ENCODE assay signal across 24 cellular contexts in the genomic region with DNA sequence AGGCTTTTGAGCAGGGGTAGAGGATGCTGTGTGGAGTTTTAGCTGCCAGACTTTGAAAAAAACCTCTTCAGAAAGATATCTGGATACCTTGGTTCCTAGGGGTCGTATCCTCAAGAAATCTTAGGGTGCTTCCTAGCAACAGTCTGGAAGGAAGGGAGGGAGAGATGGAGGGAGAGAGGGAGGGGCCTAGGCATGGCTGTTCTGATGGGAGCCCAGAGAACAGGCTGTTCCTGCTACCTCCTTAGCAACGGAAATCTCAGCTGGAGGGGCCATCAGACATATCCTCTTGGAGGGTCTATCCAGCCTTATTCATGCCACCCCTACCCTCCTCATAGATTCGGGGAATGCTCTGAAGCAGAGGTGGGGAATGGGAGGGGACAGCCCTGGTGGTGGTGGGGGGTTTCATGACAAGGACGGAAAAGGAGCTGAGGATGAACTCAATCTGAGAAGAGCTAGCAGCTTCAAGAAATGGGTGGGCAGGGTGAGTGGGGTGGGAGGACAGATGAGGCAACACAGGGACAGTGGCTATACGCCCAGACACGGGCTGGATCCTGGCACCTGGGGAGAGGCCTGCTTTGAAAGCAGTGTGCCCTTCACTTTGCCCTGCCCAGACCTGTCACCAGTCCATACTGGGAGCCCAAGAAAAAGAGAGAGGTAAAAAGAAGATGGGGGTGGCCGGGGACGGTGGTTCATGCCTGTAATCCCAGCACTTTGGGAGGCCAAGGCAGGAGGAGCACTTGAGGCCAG. TPM values are rescaled to one million over a fixed set of nuclear protein-coding genes. Genes with fewer than 3 reads are reported as not detected.
DNase-seq lines count a peak whose midpoint lies in the region; ATAC-seq and TF ChIP-seq lines count a peak whose summit lies in the region.
"Had no signal": no experiment of that assay in that cellular context is flagged by ENCODE, and none has a peak within 500 bp of the region (broad histone marks: within the 10 kb centered on the region; RNA-seq: fewer than 3 reads in every experiment).

No MANE protein-coding gene starts in this region.

- H3K4me3 ChIP-seq in muscle layer of colon (ENCODE audit: low read depth in 1 of 2, low read length in 2 of 2) (no peak overlapping the region), suprapubic skin (no peak overlapping the region)
- H3K4me3 ChIP-seq: BLaER1 treated with 17β-estradiol and CSF1 and Interleukin-3, amounts not matched to agents 10 nM and 100 nM had no signal

- H3K4me1 ChIP-seq in muscle layer of colon (ENCODE audit: insufficient read depth, low read length) (peaks cover 35% of the 10 kb centered on the region), suprapubic skin (peaks cover 48% of the 10 kb centered on the region)

- TF ChIP-seq EP300 in suprapubic skin (IDR thresholded peaks at IDR 0.05), result no peak

- H3K27ac ChIP-seq in angular gyrus (ENCODE audit: low read depth, low read length) (peak overlapping the region; percentile 53), muscle layer of colon (ENCODE audit: low read depth, low read length) (peak overlapping the region; percentile 33), suprapubic skin (peak overlapping the region; percentile 52)
- H3K27ac ChIP-seq: BLaER1 treated with 17β-estradiol and CSF1 and Interleukin-3, amounts not matched to agents 10 nM and 100 nM; HL-60; WERI-Rb-1 had no signal

- H3K27me3 ChIP-seq in muscle layer of colon (ENCODE audit: control insufficient read depth in 1 of 2, insufficient read depth in 2 of 2, low read length in 2 of 2) (no peaks in the 10 kb centered on the region), suprapubic skin (no peaks in the 10 kb centered on the region)

- no peak for TF ChIP-seq CTCF in suprapubic skin (IDR thresholded peaks at IDR 0.05)

- CTCF ChIA-PET in HEK293T (lab: Yijun Ruan, JAX), result interaction anchor here (2.3 kb wide), 1 partner anchor 25 kb away, joined by 5 read pairs; no protein-coding TSS in a partner anchor

- no peaks in the 10 kb centered on the region for H3K36me3 ChIP-seq in muscle layer of colon (ENCODE audit: insufficient read depth, low read length)
- H3K36me3 ChIP-seq in suprapubic skin, result no peaks in the 10 kb centered on the region
- H3K36me3 ChIP-seq: BLaER1 treated with 17β-estradiol and CSF1 and Interleukin-3, amounts not matched to agents 10 nM and 100 nM; WERI-Rb-1 had no signal

- ATAC-seq in left lobe of liver, result no peak
- no peak for ATAC-seq in GM19463 (IDR thresholded peaks at IDR 0.05; ENCODE audit: unreplicated experiment)
- ATAC-seq: activated naive CD8-positive, alpha-beta T cell treated with anti-CD3 and anti-CD28 coated beads, Interleukin-2, amount 50 U/mL, for 24 hours had no signal

- no peak for TF ChIP-seq POLR2A in suprapubic skin (IDR thresholded peaks at IDR 0.05)

- H3K9me3 ChIP-seq in muscle layer of colon (ENCODE audit: low read length) (no peaks in the 10 kb centered on the region), suprapubic skin (no peaks in the 10 kb centered on the region)
- H3K9me3 ChIP-seq: BLaER1 treated with 17β-estradiol and CSF1 and Interleukin-3, amounts not matched to agents 10 nM and 100 nM had no signal

- DNase-seq in G401 (ENCODE audit: low spot score), result peak; percentile 53
- no peak for DNase-seq in suprapubic skin (ENCODE audit: low spot score in 2 of 2)
- no peak for DNase-seq in DMS114 treated with DMSO at 0.1 percent for 48 hours (lab: John Stamatoyannopoulos, UW; ENCODE audit: unreplicated experiment)
- DNase-seq in HEK293T (ENCODE audit: extremely low spot score), result no peak
- DNase-seq in left lobe of liver (ENCODE audit: low spot score), result no peak
- DNase-seq: activated CD4-positive, alpha-beta T cell treated with anti-CD3 and anti-CD28 coated beads for 48 hours; activated CD8-positive, alpha-beta memory T cell treated with anti-CD3 and anti-CD28 coated beads for 24 hours; activated gamma-delta T cell; activated naive CD8-positive, alpha-beta T cell treated with anti-CD3 and anti-CD28 coated beads, Interleukin-2, amount 50 U/mL, for 24 hours; activated T-cell treated with anti-CD3 and anti-CD28 coated beads, Interleukin-2, amount 50 U/mL, for 1 hour; kidney; NCI-H1694 treated with DMSO at 0.1 percent for 48 hours; NCI-H524; NK-92 treated with Interleukin-12 subunit alpha and Interleukin-12 subunit beta, amount 100 ng/mL, for 24 hours; SHP77 treated with DMSO at 0.1 percent for 48 hours; stimulated activated naive CD4-positive, alpha-beta T cell treated with Interleukin-2 at 50 U/mL for 16 hours; WERI-Rb-1 had no signal

- POLR2A ChIA-PET in HEK293T (lab: Yijun Ruan, JAX), result no interaction called here

- H3K9ac ChIP-seq in muscle layer of colon (ENCODE audit: low read length), result no peak overlapping the region

- 66% methylated on average over 8 of the region's 8 CpGs for WGBS in suprapubic skin

- in situ Hi-C loops in G401 (cut with HindIII; ENCODE audit: low sequenced_read_pairs), result loop anchor here (25.0 kb wide), 1 partner anchor 252 kb away; the partner anchor contains the start of gene RARA

TF ChIP-seq in HEK293T, 16 proteins besides CTCF, POLR2A, EP300 and RAD21:
- TF ChIP-seq NFRKB (IDR thresholded peaks at IDR 0.05) (no peak), FOXK2 (IDR thresholded peaks at IDR 0.05) (no peak), CTBP1 (IDR thresholded peaks at IDR 0.05; ENCODE audit: borderline replicate concordance) (no peak), BHLHE40 (IDR thresholded peaks at IDR 0.05; ENCODE audit: borderline replicate concordance) (no peak), ZNF384 (IDR thresholded peaks at IDR 0.05) (no peak), ELF4 (IDR thresholded peaks at IDR 0.05) (no peak), L3MBTL2 (conservative IDR thresholded peaks at IDR 0.05) (no peak), ARNT (IDR thresholded peaks at IDR 0.05) (no peak), SUZ12 (IDR thresholded peaks at IDR 0.05) (no peak)

RNA-seq across cellular contexts. Expression of gene THRA, which starts 2.9 kb away (rescaled TPM):
- 11.8 and 18.4 TPM in 2 replicates for total RNA-seq in G401 (2014; rRNA removed; shearing (Covaris generic))
- total RNA-seq in suprapubic skin (10 to 100 TPM; 32.6 to 69.9 (median 48.9) TPM), left lobe of liver (10.7 TPM)

RNA-seq across cellular contexts. Expression of gene MED24, which starts 5.7 kb away (rescaled TPM):
- total RNA-seq in G401 (2014; rRNA removed; shearing (Covaris generic)), result 70.0 and 90.8 TPM in 2 replicates
- total RNA-seq in suprapubic skin, result 100 to 1,000 TPM in 1 of 4 donors, 10 to 100 TPM in 3; 67.4 to 198 (median 80.3) TPM
- 28.8 TPM for total RNA-seq in left lobe of liver

RNA-seq across cellular contexts. Expression of gene NR1D1, which starts 40.5 kb away (rescaled TPM):
- total RNA-seq in G401 (2014; rRNA removed; shearing (Covaris generic)), result 0.06 and 2.0 TPM in 2 replicates
- 100 to 1,000 TPM in 2 of 4 donors, 10 to 100 TPM in 2; 62.1 to 184 (median 96.0) TPM for total RNA-seq in suprapubic skin
- 18.6 TPM for total RNA-seq in left lobe of liver

RNA-seq across cellular contexts. Expression of gene CSF3, which starts 44.7 kb away (rescaled TPM):
- total RNA-seq in G401 (2014; rRNA removed; shearing (Covaris generic)), result not detected in 2 replicates
- total RNA-seq in suprapubic skin, result 1 to 10 TPM in 1 of 4 donors, not detected in 3; 5.0 TPM
- not detected for total RNA-seq in left lobe of liver
- total RNA-seq: kidney, lung microvascular endothelial cell, mucosa of gallbladder had no signal
